ENCODE assay signal across 8 cellular contexts in genomic region chr1:19096036-19096833, GRCh38.
DNase-seq lines count a peak whose midpoint lies in the region; ATAC-seq and TF ChIP-seq lines count a peak whose summit lies in the region.

No MANE protein-coding gene starts in this region.

- TF ChIP-seq CTCF in foreskin keratinocyte (conservative IDR thresholded peaks at IDR 0.05) (peak; percentile 74), prostate gland (IDR thresholded peaks at IDR 0.05) (peak; percentile 29 to 86 (median 68))

- H3K9me3 ChIP-seq in prostate gland, result no peaks in the 10 kb centered on the region

- ATAC-seq in foreskin keratinocyte (peak; percentile 56), HG02759 (IDR thresholded peaks at IDR 0.05; ENCODE audit: unreplicated experiment) (no peak), GM21786 (IDR thresholded peaks at IDR 0.05; ENCODE audit: unreplicated experiment) (no peak)

- H3K36me3 ChIP-seq in prostate gland, result peaks cover 34 to 41% of the 10 kb centered on the region in 2 donors

- H3K27ac ChIP-seq in foreskin keratinocyte, result no peak overlapping the region
- no peak overlapping the region for H3K27ac ChIP-seq in prostate gland

- intact Hi-C loops in prostate gland (cut with DNase I), result loop anchor here (2.0 to 5.0 kb wide), 2 partner anchors 144 to 189 kb away; no protein-coding TSS in a partner anchor

- WGBS in prostate gland, result 52% methylated on average over 7 of the region's 7 CpGs

- H3K4me1 ChIP-seq in foreskin keratinocyte, result no peaks in the 10 kb centered on the region
- H3K4me1 ChIP-seq in prostate gland (replicated peaks), result no peaks in the 10 kb centered on the region

- H3K4me3 ChIP-seq in prostate gland, result no peak overlapping the region

- DNase-seq in DMS 273 (lab: John Stamatoyannopoulos, UW; ENCODE audit: unreplicated experiment) (peak; percentile 48), DMS 273 treated with DMSO at 0.1 percent for 48 hours (lab: John Stamatoyannopoulos, UW) (no peak), RPMI7951 (ENCODE audit: low read depth) (peak; percentile 21), foreskin keratinocyte (no peak), prostate gland (ENCODE audit: low spot score) (peak; percentile 77), NCI-H526 treated with DMSO at 0.1 percent for 48 hours (lab: John Stamatoyannopoulos, UW) (no peak)

- no peaks in the 10 kb centered on the region for H3K27me3 ChIP-seq in foreskin keratinocyte
- H3K27me3 ChIP-seq in prostate gland (replicated peaks; ENCODE audit: insufficient read depth), result no peaks in the 10 kb centered on the region

- TF ChIP-seq POLR2A in prostate gland (IDR thresholded peaks at IDR 0.05), result no peak

Comparison
In these comparisons a context has a peak if more than half of its experiments do, and no peak if none do; other contexts are left out.
1. DNase-seq: peak in DMS 273 (single experiment), RPMI7951 (single experiment) and prostate gland (single experiment); none in DMS 273 treated with DMSO at 0.1 percent for 48 hours (single experiment), foreskin keratinocyte (0 of 2) and NCI-H526 treated with DMSO at 0.1 percent for 48 hours (single experiment).